In genomic region chrX:24718771-24719170, GRCh38 we compare ENCODE assay signal across 12 cellular contexts. TPM values are rescaled to one million over a fixed set of nuclear protein-coding genes. Genes with fewer than 3 reads are reported as not detected.
DNase-seq lines count a peak whose midpoint lies in the region; ATAC-seq and TF ChIP-seq lines count a peak whose summit lies in the region.
"Had no signal": no experiment of that assay in that cellular context is flagged by ENCODE, and none has a peak within 500 bp of the region (broad histone marks: within the 10 kb centered on the region; RNA-seq: fewer than 3 reads in every experiment).

No MANE protein-coding gene starts in this region.

- no peak for ATAC-seq in activated CD8-positive, alpha-beta memory T cell treated with anti-CD3 and anti-CD28 coated beads, Interleukin-2, amount 10 ng/mL, durations not matched to agents 7 days and 5 days
- no peak for ATAC-seq in activated T-helper 17 cell treated with anti-CD3 and anti-CD28 coated beads, Interleukin-2, amount 50 U/mL, for 72 hours (replicated peaks)
- ATAC-seq in HG02798 (IDR thresholded peaks at IDR 0.05; ENCODE audit: poor library complexity, unreplicated experiment) = no peak
- ATAC-seq in GM18861 (IDR thresholded peaks at IDR 0.05; ENCODE audit: unreplicated experiment) = no peak
- ATAC-seq: CD8-positive, alpha-beta T cell; K562 had no signal

- CTCF ChIA-PET in activated CD8-positive, alpha-beta memory T cell treated with anti-CD3 and anti-CD28 coated beads, Interleukin-2, amount 10 ng/mL, durations not matched to agents 7 days and 5 days (lab: Charles Lee) = no interaction called here

- H3K27ac Mint-ChIP-seq in activated CD8-positive, alpha-beta memory T cell treated with anti-CD3 and anti-CD28 coated beads, Interleukin-2, amount 10 ng/mL, durations not matched to agents 7 days and 5 days = peak overlapping the region; percentile 5
- peak overlapping the region; percentile 53 for H3K27ac Mint-ChIP-seq in activated T-helper 17 cell treated with anti-CD3 and anti-CD28 coated beads, Interleukin-2, amount 50 U/mL, for 72 hours
- peak overlapping the region; percentile 37 for H3K27ac Mint-ChIP-seq in nephron progenitor cell
- H3K27ac Mint-ChIP-seq: CD8-positive, alpha-beta T cell had no signal

- peaks cover 48% of the 10 kb centered on the region for H3K36me3 Mint-ChIP-seq in activated CD8-positive, alpha-beta memory T cell treated with anti-CD3 and anti-CD28 coated beads, Interleukin-2, amount 10 ng/mL, durations not matched to agents 7 days and 5 days
- peaks cover 94% of the 10 kb centered on the region for H3K36me3 Mint-ChIP-seq in activated T-helper 17 cell treated with anti-CD3 and anti-CD28 coated beads, Interleukin-2, amount 50 U/mL, for 72 hours (ENCODE audit: low read depth)
- H3K36me3 Mint-ChIP-seq in nephron progenitor cell (ENCODE audit: low read depth) = peaks cover 71% of the 10 kb centered on the region

- H3K27me3 Mint-ChIP-seq in activated CD8-positive, alpha-beta memory T cell treated with anti-CD3 and anti-CD28 coated beads, Interleukin-2, amount 10 ng/mL, durations not matched to agents 7 days and 5 days = no peaks in the 10 kb centered on the region
- H3K27me3 Mint-ChIP-seq in activated T-helper 17 cell treated with anti-CD3 and anti-CD28 coated beads, Interleukin-2, amount 50 U/mL, for 72 hours = no peaks in the 10 kb centered on the region
- no peaks in the 10 kb centered on the region for H3K27me3 Mint-ChIP-seq in nephron progenitor cell (ENCODE audit: low read depth, poor library complexity)

- H3K4me3 Mint-ChIP-seq in activated CD8-positive, alpha-beta memory T cell treated with anti-CD3 and anti-CD28 coated beads, Interleukin-2, amount 10 ng/mL, durations not matched to agents 7 days and 5 days = no peak overlapping the region
- H3K4me3 Mint-ChIP-seq in activated T-helper 17 cell treated with anti-CD3 and anti-CD28 coated beads, Interleukin-2, amount 50 U/mL, for 72 hours = no peak overlapping the region
- H3K4me3 Mint-ChIP-seq in nephron progenitor cell = no peak overlapping the region
- H3K4me3 Mint-ChIP-seq: CD14-positive monocyte; CD8-positive, alpha-beta T cell had no signal

- no peak for DNase-seq in activated CD8-positive, alpha-beta memory T cell treated with anti-CD3 and anti-CD28 coated beads, Interleukin-2, amount 10 ng/mL, durations not matched to agents 7 days and 5 days
- no peak for DNase-seq in activated CD8-positive, alpha-beta memory T cell treated with anti-CD3 and anti-CD28 coated beads, Interleukin-2, amount 50 U/mL, for 4 hours
- DNase-seq in nephron progenitor cell = no peak
- no peak for DNase-seq in NCI-H1436 treated with DMSO at 0.1 percent for 48 hours (lab: John Stamatoyannopoulos, UW)
- DNase-seq: Caco-2; CD8-positive, alpha-beta T cell; DMS53 had no signal

- H3K4me1 Mint-ChIP-seq in activated CD8-positive, alpha-beta memory T cell treated with anti-CD3 and anti-CD28 coated beads, Interleukin-2, amount 10 ng/mL, durations not matched to agents 7 days and 5 days = no peaks in the 10 kb centered on the region
- peaks cover 5% of the 10 kb centered on the region for H3K4me1 Mint-ChIP-seq in activated T-helper 17 cell treated with anti-CD3 and anti-CD28 coated beads, Interleukin-2, amount 50 U/mL, for 72 hours
- H3K4me1 Mint-ChIP-seq in nephron progenitor cell = no peaks in the 10 kb centered on the region
- H3K4me1 Mint-ChIP-seq: CD14-positive monocyte had no signal

- H3K9me3 Mint-ChIP-seq in activated CD8-positive, alpha-beta memory T cell treated with anti-CD3 and anti-CD28 coated beads, Interleukin-2, amount 10 ng/mL, durations not matched to agents 7 days and 5 days (ENCODE audit: low read depth) = no peaks in the 10 kb centered on the region
- H3K9me3 Mint-ChIP-seq in activated T-helper 17 cell treated with anti-CD3 and anti-CD28 coated beads, Interleukin-2, amount 50 U/mL, for 72 hours = no peaks in the 10 kb centered on the region
- no peaks in the 10 kb centered on the region for H3K9me3 Mint-ChIP-seq in nephron progenitor cell
- H3K9me3 Mint-ChIP-seq: CD14-positive monocyte; CD8-positive, alpha-beta T cell had no signal

- TF ChIP-seq CTCF in nephron progenitor cell (IDR thresholded peaks at IDR 0.05) = no peak

RNA-seq across cellular contexts. Expression of gene POLA1, which starts 25.1 kb away (rescaled TPM):
- 10 to 100 TPM; 35.7 to 36.5 TPM for total RNA-seq in activated CD8-positive, alpha-beta memory T cell treated with anti-CD3 and anti-CD28 coated beads, Interleukin-2, amount 10 ng/mL, durations not matched to agents 7 days and 5 days
- 10 to 100 TPM; 36.8 to 41.9 TPM for total RNA-seq in activated T-helper 17 cell treated with anti-CD3 and anti-CD28 coated beads, Interleukin-2, amount 50 U/mL, for 72 hours
